Comparison of ENCODE assay signal across 22 cellular contexts in genomic region chr4:168978001-168978700, GRCh38. TPM values are rescaled to one million over a fixed set of nuclear protein-coding genes. Genes with fewer than 3 reads are reported as not detected.
DNase-seq lines count a peak whose midpoint lies in the region; ATAC-seq, FAIRE-seq and TF ChIP-seq lines count a peak whose summit lies in the region.
"Had no signal": no experiment of that assay in that cellular context is flagged by ENCODE, and none has a peak within 500 bp of the region (broad histone marks: within the 10 kb centered on the region; RNA-seq: fewer than 3 reads in every experiment).

No MANE protein-coding gene starts in this region.

- H3K27me3 ChIP-seq in adipocyte (replicated peaks; ENCODE audit: control insufficient read depth, insufficient read depth, low read length): no peaks in the 10 kb centered on the region
- H3K27me3 ChIP-seq: adrenal gland, tibial nerve had no signal

- H3K4me3 ChIP-seq in AG04449 (ENCODE audit: low read depth, low read length): no peak overlapping the region
- H3K4me3 ChIP-seq in adipocyte (ENCODE audit: low read length): peak overlapping the region; percentile 51
- H3K4me3 ChIP-seq in fibroblast of villous mesenchyme (ENCODE audit: low read depth, low read length): no peak overlapping the region
- H3K4me3 ChIP-seq: A549, adrenal gland, tibial nerve had no signal

- no peak overlapping the region for H3K4me3 Mint-ChIP-seq in natural killer cell
- H3K4me3 Mint-ChIP-seq: CD4-positive, alpha-beta memory T cell; H9 had no signal

- no peak overlapping the region for H3K9ac ChIP-seq in adipocyte (ENCODE audit: low read length)
- H3K9ac ChIP-seq: KMS-11 had no signal

- FAIRE-seq in H54 (lab: Jason Lieb, UNC): no peak
- FAIRE-seq: A549, frontal cortex had no signal

- peaks cover 0 to 7% of the 10 kb centered on the region in 2 donors for H3K4me1 Mint-ChIP-seq in natural killer cell
- H3K4me1 Mint-ChIP-seq: CD4-positive, alpha-beta memory T cell had no signal

- intact Hi-C loops in natural killer cell (cut with micrococcal nuclease): no loop called here

- POLR2A ChIA-PET in AG04449 (lab: Yijun Ruan, JAX): no interaction called here

- peaks cover 7% of the 10 kb centered on the region for H3K4me1 ChIP-seq in adipocyte (ENCODE audit: control insufficient read depth, insufficient read depth, low read length)
- H3K4me1 ChIP-seq: A549, adrenal gland, tibial nerve had no signal

- no peaks in the 10 kb centered on the region for H3K27me3 Mint-ChIP-seq in natural killer cell (ENCODE audit: low read depth in 2 of 2)
- H3K27me3 Mint-ChIP-seq: CD4-positive, alpha-beta memory T cell had no signal

- TF ChIP-seq CTCF in AG04449 (IDR thresholded peaks at IDR 0.05; ENCODE audit: insufficient read depth, low read length, missing control alignments) (no peak), fibroblast of villous mesenchyme (IDR thresholded peaks at IDR 0.05; ENCODE audit: insufficient read depth, low read depth, low read length) (no peak), natural killer cell (IDR thresholded peaks at IDR 0.05) (no peak)

- CTCF ChIA-PET in AG04449 (lab: Yijun Ruan, JAX): no interaction called here

- no peak for ATAC-seq in natural killer cell
- no peak for ATAC-seq in HG03159 (IDR thresholded peaks at IDR 0.05; ENCODE audit: unreplicated experiment)
- ATAC-seq: A549 had no signal

- TF ChIP-seq POLR2A in H54 (IDR thresholded peaks at IDR 0.05; ENCODE audit: low read depth, low read length): no peak

- H3K36me3 Mint-ChIP-seq in natural killer cell: peaks cover 43% of the 10 kb centered on the region

- peak; percentile 14 for DNase-seq in AG04449 (ENCODE audit: low read depth, low spot score)
- peak; percentile 6 for DNase-seq in H54 (ENCODE audit: insufficient read length, low spot score)
- peak; percentile 22 for DNase-seq in adipocyte (ENCODE audit: low read depth)
- DNase-seq in fibroblast of villous mesenchyme (ENCODE audit: low read depth): peak; percentile 16
- DNase-seq in natural killer cell: no peak
- no peak for DNase-seq in nucleus accumbens (lab: John Stamatoyannopoulos, UW)
- no peak for DNase-seq in midbrain (lab: John Stamatoyannopoulos, UW)
- DNase-seq: activated CD4-positive, alpha-beta T cell treated with anti-CD3 and anti-CD28 coated beads for 4 hours; adrenal gland; CD4-positive, alpha-beta memory T cell; cerebellar nuclear complex; H9; NCI-H1105; RPMI8226; stimulated activated CD4-positive, alpha-beta T cell treated with anti-CD3 and anti-CD28 coated beads, Interleukin-15, amount 100 ng/mL, for 24 hours; stimulated activated naive CD4-positive, alpha-beta T cell had no signal

- peaks cover 19% of the 10 kb centered on the region for H3K9me3 ChIP-seq in adipocyte (ENCODE audit: control insufficient read depth, low read length)

- peaks cover 66% of the 10 kb centered on the region for H3K36me3 ChIP-seq in adipocyte (ENCODE audit: control insufficient read depth, insufficient read depth, low read length, severe bottlenecking)

- peaks cover 9 to 20% of the 10 kb centered on the region in 2 donors for H3K9me3 Mint-ChIP-seq in natural killer cell

- no peak overlapping the region for H3K27ac Mint-ChIP-seq in natural killer cell
- H3K27ac Mint-ChIP-seq: activated T-helper 2 cell treated with anti-CD3 and anti-CD28 coated beads, Interferon-gamma antibody, Interleukin-2, Interleukin-4, amounts not matched to agents 10 μg/mL and 5 μg/mL and 100 μg/mL, durations not matched to agents 14 hours and 24 hours and 36 hours; CD4-positive, alpha-beta memory T cell; H9 had no signal

RNA-seq across cellular contexts. Expression of gene CBR4, which starts 31.9 kb away (rescaled TPM):
- total RNA-seq in fibroblast of villous mesenchyme (14.8 and 23.3 TPM in 2 replicates), natural killer cell (10 to 100 TPM; 17.2 to 28.1 (median 20.3) TPM)

Comparison
In these comparisons a context has a peak if more than half of its experiments do, and no peak if none do; other contexts are left out.
1. DNase-seq: peak in AG04449 (single experiment), H54 (single experiment), adipocyte (single experiment) and fibroblast of villous mesenchyme (single experiment); none in natural killer cell (single experiment), nucleus accumbens (0 of 56) and midbrain (single experiment).